In genomic region chr19:1249990-1250298, GRCh38 we compare ENCODE assay signal across 8 cellular contexts. TPM values are rescaled to one million over a fixed set of nuclear protein-coding genes. Genes with fewer than 3 reads are reported as not detected.
A peak's percentile ranks its signal among the peaks of the same experiment; 100 is the strongest.
DNase-seq lines count a peak whose midpoint lies in the region; ATAC-seq and TF ChIP-seq lines count a peak whose summit lies in the region.

No MANE protein-coding gene starts in this region.

- H3K27ac Mint-ChIP-seq in stimulated activated naive CD8-positive, alpha-beta T cell treated with anti-CD3 and anti-CD28 coated beads, Interleukin-15, Interleukin-2, amounts not matched to agents 100 ng/mL and 50 ng/mL, for 24 hours = peak overlapping the region; percentile 71
- H3K27ac Mint-ChIP-seq in mesothelial cell of epicardium = no peak overlapping the region

- H3K4me1 ChIP-seq in breast epithelium (peaks cover 24 to 31% of the 10 kb centered on the region in 2 donors), aorta (ENCODE audit: control insufficient read depth in 1 of 2, insufficient read depth in 2 of 2, low read length in 2 of 2) (no peaks in the 10 kb centered on the region)

- H3K27ac ChIP-seq in breast epithelium (peak overlapping the region; percentile 99), aorta (ENCODE audit: low read depth in 1 of 2, low read length in 2 of 2) (peak overlapping the region; percentile 40 to 58)

- H3K27me3 ChIP-seq in breast epithelium (no peaks in the 10 kb centered on the region), aorta (ENCODE audit: control insufficient read depth in 1 of 2, insufficient read depth in 2 of 2, low read length in 1 of 2) (peaks cover 0 to 2% of the 10 kb centered on the region in 2 donors)

- TF ChIP-seq CTCF in breast epithelium (IDR thresholded peaks at IDR 0.05) (no peak), mesothelial cell of epicardium (IDR thresholded peaks at IDR 0.05; ENCODE audit: unreplicated experiment) (no peak)

- peaks cover 2% of the 10 kb centered on the region for H3K36me3 ChIP-seq in breast epithelium
- peaks cover 0 to under 1% of the 10 kb centered on the region in 2 donors for H3K36me3 ChIP-seq in aorta (ENCODE audit: control insufficient read depth in 1 of 2, insufficient read depth in 2 of 2, low read length in 1 of 2)

- ATAC-seq in stimulated activated naive CD8-positive, alpha-beta T cell treated with anti-CD3 and anti-CD28 coated beads, Interleukin-15, Interleukin-2, amounts not matched to agents 100 U/mL and 50 U/mL, for 24 hours = no peak
- no peak for ATAC-seq in aorta (ENCODE audit: low FRiP score)

- intact Hi-C loops in breast epithelium (cut with DNase I; ENCODE audit: low total_unique reads) = loop anchor here (5.0 kb wide), 1 partner anchor 1532 kb away; the partner anchor contains the start of gene SGTA
- intact Hi-C loops in aorta (cut with DNase I) = loop anchor here in 1 of 2 donors (1.0 kb wide), 1 partner anchor 19 kb away; the partner anchor contains the start of gene CIRBP

- no peaks in the 10 kb centered on the region for H3K9me3 Mint-ChIP-seq in stimulated activated naive CD8-positive, alpha-beta T cell treated with anti-CD3 and anti-CD28 coated beads, Interleukin-15, Interleukin-2, amounts not matched to agents 100 ng/mL and 50 ng/mL, for 24 hours
- no peaks in the 10 kb centered on the region for H3K9me3 Mint-ChIP-seq in mesothelial cell of epicardium

- DNase-seq in stimulated activated naive CD8-positive, alpha-beta T cell treated with anti-CD3 and anti-CD28 coated beads, Interleukin-15, Interleukin-2, amounts not matched to agents 100 U/mL and 50 U/mL, for 24 hours = no peak
- DNase-seq in breast epithelium (ENCODE audit: low spot score in 2 of 2) = no peak
- DNase-seq in mesothelial cell of epicardium (ENCODE audit: low spot score in 2 of 2, unreplicated experiment in 2 of 2) = no peak
- no peak for DNase-seq in aorta
- DNase-seq in CD1c-positive myeloid dendritic cell (ENCODE audit: extremely low spot score) = no peak
- no peak for DNase-seq in effector CD8-positive, alpha-beta T cell (lab: John Stamatoyannopoulos, UW)
- DNase-seq in DMS114 treated with DMSO at 0.1 percent for 48 hours (lab: John Stamatoyannopoulos, UW; ENCODE audit: unreplicated experiment) = no peak

- H3K4me3 ChIP-seq in breast epithelium (peak overlapping the region; percentile 83 to 97 (median 94)), aorta (ENCODE audit: low read length in 2 of 2) (peak overlapping the region; percentile 87 to 93)

- H3K4me3 Mint-ChIP-seq in stimulated activated naive CD8-positive, alpha-beta T cell treated with anti-CD3 and anti-CD28 coated beads, Interleukin-15, Interleukin-2, amounts not matched to agents 100 ng/mL and 50 ng/mL, for 24 hours = peak overlapping the region; percentile 79
- peak overlapping the region; percentile 70 for H3K4me3 Mint-ChIP-seq in mesothelial cell of epicardium

- H3K27me3 Mint-ChIP-seq in stimulated activated naive CD8-positive, alpha-beta T cell treated with anti-CD3 and anti-CD28 coated beads, Interleukin-15, Interleukin-2, amounts not matched to agents 100 ng/mL and 50 ng/mL, for 24 hours = no peaks in the 10 kb centered on the region
- no peaks in the 10 kb centered on the region for H3K27me3 Mint-ChIP-seq in mesothelial cell of epicardium (ENCODE audit: low read depth)

- peaks cover 23% of the 10 kb centered on the region for H3K36me3 Mint-ChIP-seq in stimulated activated naive CD8-positive, alpha-beta T cell treated with anti-CD3 and anti-CD28 coated beads, Interleukin-15, Interleukin-2, amounts not matched to agents 100 ng/mL and 50 ng/mL, for 24 hours (ENCODE audit: low read depth)
- peaks cover 3% of the 10 kb centered on the region for H3K36me3 Mint-ChIP-seq in mesothelial cell of epicardium

- no peaks in the 10 kb centered on the region for H3K9me3 ChIP-seq in breast epithelium
- H3K9me3 ChIP-seq in aorta (ENCODE audit: control insufficient read depth, low read length) = no peaks in the 10 kb centered on the region

- WGBS in aorta, 2 donors = 0 to 1% methylated on average over 18 to 45 of the region's 45 CpGs

- peaks cover 12% of the 10 kb centered on the region for H3K4me1 Mint-ChIP-seq in stimulated activated naive CD8-positive, alpha-beta T cell treated with anti-CD3 and anti-CD28 coated beads, Interleukin-15, Interleukin-2, amounts not matched to agents 100 ng/mL and 50 ng/mL, for 24 hours (ENCODE audit: low read depth)
- H3K4me1 Mint-ChIP-seq in mesothelial cell of epicardium = peaks cover 14% of the 10 kb centered on the region

- no peak for TF ChIP-seq POLR2A in breast epithelium (IDR thresholded peaks at IDR 0.05)

RNA-seq across cellular contexts. Expression of gene MIDN, which starts 1.6 kb away (rescaled TPM):
- total RNA-seq in breast epithelium (10 to 100 TPM; 13.8 to 28.5 (median 22.4) TPM), mesothelial cell of epicardium (168 to 177 TPM (median 172 TPM) in 3 replicates), aorta (100 to 1,000 TPM; 112 to 121 TPM)
- 10 to 100 TPM; 11.8 to 27.4 TPM for polyA plus RNA-seq in aorta

RNA-seq across cellular contexts. Expression of gene ATP5F1D, which starts 8.4 kb away (rescaled TPM):
- total RNA-seq in breast epithelium (10 to 100 TPM; 47.6 to 64.9 (median 61.3) TPM), mesothelial cell of epicardium (105 to 115 TPM (median 108 TPM) in 3 replicates), aorta (100 to 1,000 TPM in 1 of 2 donors, 10 to 100 TPM in 1; 92.8 to 102 TPM)
- polyA plus RNA-seq in aorta = 100 to 1,000 TPM; 131 to 164 TPM

RNA-seq across cellular contexts. Expression of gene CBARP, which starts 12.1 kb away (rescaled TPM):
- total RNA-seq in breast epithelium (1 to 10 TPM in 1 of 3 donors, under 1 TPM in 1, not detected in 1; 0.98 to 4.8 TPM), mesothelial cell of epicardium (9.0 to 10.4 TPM (median 9.2 TPM) in 3 replicates), aorta (1 to 10 TPM; 3.0 to 3.7 TPM)
- polyA plus RNA-seq in aorta = 1 to 10 TPM in 1 of 2 donors, under 1 TPM in 1; 0.88 to 1.1 TPM

RNA-seq across cellular contexts. Expression of gene CIRBP, which starts 19.2 kb away (rescaled TPM):
- total RNA-seq in breast epithelium = 100 to 1,000 TPM; 458 to 758 (median 656) TPM
- total RNA-seq in mesothelial cell of epicardium = 659 to 674 TPM (median 670 TPM) in 3 replicates
- 100 to 1,000 TPM; 391 to 397 TPM for total RNA-seq in aorta
- 1,000 to 10,000 TPM in 1 of 2 donors, 100 to 1,000 TPM in 1; 252 to 1,634 TPM for polyA plus RNA-seq in aorta

RNA-seq across cellular contexts. Expression of gene FAM174C, which starts 25.4 kb away (rescaled TPM):
- total RNA-seq in breast epithelium = 10 to 100 TPM; 43.9 to 60.6 (median 53.1) TPM
- 24.4 to 25.8 TPM (median 25.5 TPM) in 3 replicates for total RNA-seq in mesothelial cell of epicardium
- 10 to 100 TPM; 21.9 to 23.3 TPM for total RNA-seq in aorta
- 10 to 100 TPM; 43.8 to 68.8 TPM for polyA plus RNA-seq in aorta
